In genomic region chrX:1165535-1166196, GRCh38 we compare ENCODE assay signal across 7 cellular contexts. TPM values are rescaled to one million over a fixed set of nuclear protein-coding genes. Genes with fewer than 3 reads are reported as not detected.
DNase-seq lines count a peak whose midpoint lies in the region; ATAC-seq and TF ChIP-seq lines count a peak whose summit lies in the region.

No MANE protein-coding gene starts in this region.

- peaks cover 12% of the 10 kb centered on the region for H3K36me3 Mint-ChIP-seq in MCF 10A (ENCODE audit: insufficient read depth, unreplicated experiment)
- no peaks in the 10 kb centered on the region for H3K36me3 Mint-ChIP-seq in neural crest cell (ENCODE audit: low read depth)

- intact Hi-C loops in MCF 10A (cut with micrococcal nuclease) (no loop called here), thyroid gland (cut with DNase I) (no loop called here)

- no peaks in the 10 kb centered on the region for H3K27me3 ChIP-seq in thyroid gland

- H3K27ac Mint-ChIP-seq in MCF 10A (ENCODE audit: low read depth, unreplicated experiment) (no peak overlapping the region), neural crest cell (ENCODE audit: unreplicated experiment) (no peak overlapping the region)

- no peaks in the 10 kb centered on the region for H3K9me3 ChIP-seq in thyroid gland

- CTCF ChIA-PET in MCF 10A (lab: Yijun Ruan, JAX): no interaction called here

- H3K27me3 Mint-ChIP-seq in MCF 10A (ENCODE audit: insufficient read depth, unreplicated experiment) (no peaks in the 10 kb centered on the region), neural crest cell (ENCODE audit: low read depth) (peaks cover 38% of the 10 kb centered on the region)

- BruUV-seq in MCF 10A (replicated peaks; lab: Mats Ljungman, UMichigan): no TSS peak

- ATAC-seq in HG03159 (IDR thresholded peaks at IDR 0.05; ENCODE audit: unreplicated experiment) (peak; percentile 53), GM21515 (IDR thresholded peaks at IDR 0.05; ENCODE audit: unreplicated experiment) (no peak)

- DNase-seq in EH (ENCODE audit: low read depth): peak; percentile 27
- peak; percentile 3 for DNase-seq in MCF 10A (ENCODE audit: unreplicated experiment)
- no peak for DNase-seq in neural crest cell (ENCODE audit: low read depth, low spot score)
- no peak for DNase-seq in thyroid gland
- no peak for DNase-seq in NCI-H774 (lab: John Stamatoyannopoulos, UW)

- WGBS in thyroid gland, 2 donors: 30 to 37% methylated on average over 12 of the region's 12 CpGs

- H3K4me1 Mint-ChIP-seq in MCF 10A (ENCODE audit: insufficient read depth, unreplicated experiment) (peaks cover 6% of the 10 kb centered on the region), neural crest cell (peaks cover 14% of the 10 kb centered on the region)

- H3K36me3 ChIP-seq in thyroid gland: no peaks in the 10 kb centered on the region

- H3K9me3 Mint-ChIP-seq in MCF 10A (ENCODE audit: unreplicated experiment): peaks cover 33% of the 10 kb centered on the region
- no peaks in the 10 kb centered on the region for H3K9me3 Mint-ChIP-seq in neural crest cell

- no peak overlapping the region for H3K27ac ChIP-seq in thyroid gland

- no peak for TF ChIP-seq POLR2A in thyroid gland (IDR thresholded peaks at IDR 0.05)

- no peak overlapping the region for H3K4me3 Mint-ChIP-seq in MCF 10A (ENCODE audit: unreplicated experiment)
- peak overlapping the region; percentile 72 for H3K4me3 Mint-ChIP-seq in neural crest cell

- TF ChIP-seq CTCF in MCF 10A (IDR thresholded peaks at IDR 0.05; ENCODE audit: unreplicated experiment): no peak
- no peak for TF ChIP-seq CTCF in neural crest cell (conservative IDR thresholded peaks at IDR 0.05)
- TF ChIP-seq CTCF in thyroid gland (IDR thresholded peaks at IDR 0.05): no peak

- no peaks in the 10 kb centered on the region for H3K4me1 ChIP-seq in thyroid gland

- POLR2A ChIA-PET in MCF 10A (lab: Yijun Ruan, JAX): no interaction called here

- H3K4me3 ChIP-seq in thyroid gland (replicated peaks in 1 of 3): no peak overlapping the region

RNA-seq across cellular contexts. Expression of gene CRLF2, which starts 46.8 kb away (rescaled TPM):
- total RNA-seq in MCF 10A (2022): not detected in 2 replicates
- total RNA-seq in neural crest cell: 0.30 TPM in 1 of 2 replicates, not detected in the other
- total RNA-seq in thyroid gland: not detected

Comparison
In these comparisons a context has a peak if more than half of its experiments do, and no peak if none do; other contexts are left out.
1. DNase-seq: peak in EH (single experiment) and MCF 10A (single experiment); none in neural crest cell (single experiment), thyroid gland (0 of 2) and NCI-H774 (single experiment).